In the genomic region with DNA sequence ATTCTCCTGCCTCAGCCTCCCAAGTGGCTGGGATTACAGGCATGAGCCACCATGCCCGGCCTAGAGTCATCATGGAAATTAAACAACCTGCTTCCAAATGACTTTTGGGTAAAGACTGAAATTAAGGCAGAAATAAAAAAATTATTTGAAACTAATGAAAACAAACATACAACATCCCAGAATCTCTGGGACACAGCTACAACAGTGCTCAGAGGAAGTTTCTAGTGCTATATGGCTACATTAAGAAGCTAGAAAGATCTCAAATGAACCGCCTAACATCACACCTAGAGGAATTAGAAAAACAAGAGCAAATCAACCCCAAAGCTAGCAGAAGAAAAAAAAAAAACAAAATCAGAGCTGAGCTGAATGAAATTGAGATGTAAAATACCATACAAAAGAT, we compare ENCODE assay signal across 18 cellular contexts. TPM values are rescaled to one million over a fixed set of nuclear protein-coding genes. Genes with fewer than 3 reads are reported as not detected.
"Had no signal": no experiment of that assay in that cellular context is flagged by ENCODE, and none has a peak within 500 bp of the region (broad histone marks: within the 10 kb centered on the region; RNA-seq: fewer than 3 reads in every experiment).

No MANE protein-coding gene starts in this region.

RNA-seq across cellular contexts. Expression of a gene that starts 24.1 kb away (rescaled TPM):
- total RNA-seq: naive thymus-derived CD8-positive, alpha-beta T cell; natural killer cell treated with Interleukin-12 subunit alpha and Interleukin-12 subunit beta and Interleukin-15 and Interleukin-18, amount 100 ng/mL, for 72 hours; neural crest cell; omental fat pad; progenitor cell of endocrine pancreas; psoas muscle; renal cortical epithelial cell; right cardiac atrium; smooth muscle cell; thoracic aorta; thyroid gland; tibial nerve; upper lobe of right lung had no signal
- polyA plus RNA-seq: naive thymus-derived CD8-positive, alpha-beta T cell; psoas muscle; right cardiac atrium; spleen had no signal

RNA-seq across cellular contexts. Expression of a gene that starts 51.2 kb away (rescaled TPM):
- total RNA-seq: naive thymus-derived CD8-positive, alpha-beta T cell; natural killer cell treated with Interleukin-12 subunit alpha and Interleukin-12 subunit beta and Interleukin-15 and Interleukin-18, amount 100 ng/mL, for 72 hours; neural crest cell; omental fat pad; ovary; progenitor cell of endocrine pancreas; psoas muscle; renal cortical epithelial cell; right cardiac atrium; right lobe of liver; smooth muscle cell; spleen; suprapubic skin; thoracic aorta; thyroid gland; tibial nerve; upper lobe of right lung; vagina had no signal
- polyA plus RNA-seq: naive thymus-derived CD8-positive, alpha-beta T cell; ovary; psoas muscle; right cardiac atrium; smooth muscle cell; spleen had no signal
